ENCODE assay signal across 8 cellular contexts in genomic region chr5:36150676-36151433, GRCh38. TPM values are rescaled to one million over a fixed set of nuclear protein-coding genes. Genes with fewer than 3 reads are reported as not detected.
DNase-seq lines count a peak whose midpoint lies in the region; ATAC-seq and TF ChIP-seq lines count a peak whose summit lies in the region.

No MANE protein-coding gene starts in this region.

- peaks cover 27% of the 10 kb centered on the region for H3K36me3 Mint-ChIP-seq in Calu3 (ENCODE audit: insufficient read depth, unreplicated experiment)

- intact Hi-C loops in Calu3 (cut with micrococcal nuclease; ENCODE audit: unreplicated experiment) (loop anchor here (5.0 kb wide), 1 partner anchor 74 kb away; no protein-coding TSS in a partner anchor), sigmoid colon (cut with DNase I) (loop anchor here (5.0 kb wide), 1 partner anchor 91 kb away; the partner anchor contains the start of gene NADK2)

- H3K9me3 ChIP-seq in Loucy (ENCODE audit: insufficient read depth, low read depth, low read length): no peaks in the 10 kb centered on the region
- no peaks in the 10 kb centered on the region for H3K9me3 ChIP-seq in SK-N-MC (ENCODE audit: low read depth, low read length)
- H3K9me3 ChIP-seq in sigmoid colon: no peaks in the 10 kb centered on the region

- H3K4me1 ChIP-seq in Loucy (ENCODE audit: insufficient read depth, low read length, poor library complexity, severe bottlenecking) (peaks cover 35% of the 10 kb centered on the region), sigmoid colon (peaks cover 0 to 30% (median 14%) of the 10 kb centered on the region in 4 donors)

- ATAC-seq in GM21825 (IDR thresholded peaks at IDR 0.05; ENCODE audit: unreplicated experiment) (peak; percentile 30), omental fat pad (ENCODE audit: low FRiP score) (no peak)

- CTCF ChIA-PET in Calu3 (lab: Charles Lee): interaction anchor here (0.6 to 1.7 kb wide), 3 partner anchors 27 to 512 kb away, joined by 3 to 8 read pairs (median 3); no protein-coding TSS in a partner anchor

- H3K9ac ChIP-seq in Loucy (ENCODE audit: low read depth, low read length, poor library complexity, severe bottlenecking) (peak overlapping the region; percentile 82), SK-N-MC (ENCODE audit: insufficient read length) (peak overlapping the region; percentile 86)

- WGBS in sigmoid colon, 2 donors: 1 to 3% methylated on average over 23 of the region's 23 CpGs

- TF ChIP-seq POLR2A in sigmoid colon (IDR thresholded peaks at IDR 0.05): no peak

- H3F3A ChIP-seq in Loucy (ENCODE audit: low read depth): no peaks in the 10 kb centered on the region

- H3K27ac Mint-ChIP-seq in Calu3 (ENCODE audit: unreplicated experiment): peak overlapping the region; percentile 73

- no peak for TF ChIP-seq EP300 in sigmoid colon (IDR thresholded peaks at IDR 0.05)

- no peaks in the 10 kb centered on the region for H3K9me3 Mint-ChIP-seq in Calu3 (ENCODE audit: low read depth, unreplicated experiment)

- BruUV-seq in Calu3 (replicated peaks; lab: Mats Ljungman, UMichigan): no TSS peak

- DNase-seq in Calu3 (peak; percentile 15), SK-N-MC (ENCODE audit: low read depth, low spot score) (no peak), anterior cingulate cortex (lab: John Stamatoyannopoulos, UW) (peak in 39 of 58 donors; percentile 12 to 78 (median 42)), hepatic stellate cell (ENCODE audit: low spot score) (peak; percentile 42), sigmoid colon (no peak), omental fat pad (ENCODE audit: low spot score) (no peak)

- H3K27me3 ChIP-seq in Loucy (ENCODE audit: insufficient read depth, low read length, poor library complexity, severe bottlenecking) (no peaks in the 10 kb centered on the region), sigmoid colon (no peaks in the 10 kb centered on the region)

- H3K27me3 Mint-ChIP-seq in Calu3 (ENCODE audit: unreplicated experiment): no peaks in the 10 kb centered on the region

- H3K4me3 Mint-ChIP-seq in Calu3 (ENCODE audit: low read depth, unreplicated experiment): peak overlapping the region; percentile 98

- peaks cover 60% of the 10 kb centered on the region for H3K79me2 ChIP-seq in Loucy (ENCODE audit: insufficient read depth, low read length)

- peak overlapping the region; percentile 84 for H2AFZ ChIP-seq in Loucy (ENCODE audit: low read length)

- peaks cover 20% of the 10 kb centered on the region for H4K20me1 ChIP-seq in Loucy (ENCODE audit: insufficient read depth, low read length, poor library complexity, severe bottlenecking)

- TF ChIP-seq CTCF in Calu3 (IDR thresholded peaks at IDR 0.05; ENCODE audit: unreplicated experiment): no peak
- TF ChIP-seq CTCF in Loucy (conservative IDR thresholded peaks at IDR 0.05; ENCODE audit: low read length): no peak
- no peak for TF ChIP-seq CTCF in sigmoid colon (IDR thresholded peaks at IDR 0.05)
- no peak for TF ChIP-seq CTCF in omental fat pad (IDR thresholded peaks at IDR 0.05)

- peak overlapping the region; percentile 85 for H3K4me3 ChIP-seq in Loucy (ENCODE audit: low read length, poor library complexity, severe bottlenecking)
- H3K4me3 ChIP-seq in SK-N-MC: peak overlapping the region; percentile 96
- H3K4me3 ChIP-seq in sigmoid colon: peak overlapping the region; percentile 87 to 99 (median 93)

- peak overlapping the region; percentile 70 for H3K4me2 ChIP-seq in Loucy (ENCODE audit: low read depth, low read length, poor library complexity, severe bottlenecking)

- no peak overlapping the region; the same call in 1 of the 2 replicates for H3K27ac ChIP-seq in SK-N-MC
- peak overlapping the region; percentile 88 to 93 (median 88) for H3K27ac ChIP-seq in sigmoid colon

- no peaks in the 10 kb centered on the region for H3K9me2 ChIP-seq in Loucy (replicated peaks; ENCODE audit: low read depth, low read length)

- H3K4me1 Mint-ChIP-seq in Calu3 (ENCODE audit: low read depth, unreplicated experiment): peaks cover 24% of the 10 kb centered on the region

- no peaks in the 10 kb centered on the region for H3K36me3 ChIP-seq in Loucy (ENCODE audit: insufficient read depth, low read length)
- peaks cover 33% of the 10 kb centered on the region for H3K36me3 ChIP-seq in SK-N-MC (ENCODE audit: insufficient read depth, low read length)
- peaks cover 0 to 17% (median 0%) of the 10 kb centered on the region in 4 donors for H3K36me3 ChIP-seq in sigmoid colon

RNA-seq across cellular contexts. Expression of gene LMBRD2, which starts 0.8 kb away (rescaled TPM):
- total RNA-seq in Calu3 (2022) (12.1 and 13.8 TPM in 2 replicates), sigmoid colon (10 to 100 TPM in 3 of 4 donors, 1 to 10 TPM in 1; 9.8 to 16.1 (median 13.4) TPM), omental fat pad (10 to 100 TPM in 1 of 4 donors, 1 to 10 TPM in 3; 6.2 to 12.0 (median 8.6) TPM)
- polyA plus RNA-seq in sigmoid colon: 1 to 10 TPM in 2 of 3 donors, under 1 TPM in 1; 0.60 to 3.9 (median 1.2) TPM

RNA-seq across cellular contexts. Expression of gene SKP2, which starts 1.1 kb away (rescaled TPM):
- total RNA-seq in Calu3 (2022) (23.7 and 26.1 TPM in 2 replicates), sigmoid colon (1 to 10 TPM; 6.9 to 9.6 (median 8.6) TPM), omental fat pad (10 to 100 TPM in 3 of 4 donors, 1 to 10 TPM in 1; 8.6 to 19.4 (median 14.1) TPM)
- polyA plus RNA-seq in sigmoid colon: 1 to 10 TPM; 2.4 to 7.0 (median 6.5) TPM

Comparison
In these comparisons a context has a peak if more than half of its experiments do, and no peak if none do; other contexts are left out.
1. DNase-seq: peak in Calu3 (single experiment), anterior cingulate cortex (39 of 58) and hepatic stellate cell (single experiment); none in SK-N-MC (single experiment), sigmoid colon (single experiment) and omental fat pad (single experiment).
2. Peak in every context shown above with its lines, with median percentiles within 50 percentile points of each other: H3K4me3 ChIP-seq.